ENCODE assay signal across 10 cellular contexts in the genomic region with DNA sequence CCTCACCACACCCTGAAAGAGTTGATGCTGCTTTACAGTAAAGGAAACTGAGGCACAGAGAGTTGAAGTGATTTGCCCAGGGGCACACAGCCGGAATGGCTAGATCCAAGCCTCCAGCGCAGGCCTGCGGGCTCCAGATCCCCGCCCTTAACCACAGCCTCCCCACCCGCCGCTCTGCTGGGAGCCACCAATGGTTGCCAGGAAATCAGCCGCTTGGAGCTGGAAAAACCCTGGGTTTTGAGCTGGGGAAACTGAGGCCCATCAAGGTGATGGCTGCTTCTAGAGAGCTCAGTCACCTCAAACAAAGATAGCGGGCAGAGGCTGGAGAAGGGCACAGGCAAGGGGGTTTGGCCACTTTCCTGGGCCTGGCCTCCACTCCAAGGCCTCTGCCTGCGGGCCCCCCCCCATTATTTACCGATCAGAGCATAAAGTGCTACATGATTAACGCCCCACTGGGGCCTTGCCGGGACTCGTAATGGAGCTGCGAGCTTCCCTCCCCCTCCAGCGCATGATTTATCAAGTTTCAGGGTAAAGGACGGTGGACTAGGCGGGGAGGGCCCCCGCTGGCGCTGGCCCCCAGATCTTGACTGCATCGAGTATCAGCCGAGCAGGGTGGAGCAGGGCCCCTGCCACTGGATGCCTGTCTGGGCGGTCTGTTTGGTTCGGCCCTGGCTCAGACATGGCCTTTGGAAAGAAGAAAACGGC. TPM values are rescaled to one million over a fixed set of nuclear protein-coding genes. Genes with fewer than 3 reads are reported as not detected.
A peak's percentile ranks its signal among the peaks of the same experiment; 100 is the strongest.
DNase-seq lines count a peak whose midpoint lies in the region; ATAC-seq and TF ChIP-seq lines count a peak whose summit lies in the region.
"Had no signal": no experiment of that assay in that cellular context is flagged by ENCODE, and none has a peak within 500 bp of the region (broad histone marks: within the 10 kb centered on the region; RNA-seq: fewer than 3 reads in every experiment).

No MANE protein-coding gene starts in this region.

- peak overlapping the region; percentile 90 for H2BK5ac ChIP-seq in IMR-90 (ENCODE audit: low read depth, low read length, poor library complexity, severe bottlenecking)

- peak overlapping the region; percentile 56 for H3K9ac ChIP-seq in IMR-90 (ENCODE audit: low read depth, low read length)

- no peak for TF ChIP-seq CTCF in IMR-90 (conservative IDR thresholded peaks at IDR 0.05; ENCODE audit: low read depth, low read length)
- no peak for TF ChIP-seq CTCF in body of pancreas (IDR thresholded peaks at IDR 0.05)
- TF ChIP-seq CTCF in suprapubic skin (IDR thresholded peaks at IDR 0.05) = no peak
- no peak for TF ChIP-seq CTCF in GM10248 (IDR thresholded peaks at IDR 0.05; ENCODE audit: control extremely low read depth, extremely low read depth, low read depth, missing control alignments)

- peak overlapping the region; percentile 91 for H2AK5ac ChIP-seq in IMR-90 (ENCODE audit: low read depth, low read length)

- H3K14ac ChIP-seq in IMR-90 (replicated peaks; ENCODE audit: low read depth, low read length) = peak overlapping the region; percentile 88

- H3K79me1 ChIP-seq in IMR-90 (ENCODE audit: low read depth in 1 of 2, low read length in 2 of 2) = peaks cover 20 to 85% of the 10 kb centered on the region in 2 experiments; a peak in 3 of 4 replicates

- no peak for TF ChIP-seq POLR2A in IMR-90 (IDR thresholded peaks at IDR 0.05; ENCODE audit: low read depth, low read length)
- TF ChIP-seq POLR2A in body of pancreas (IDR thresholded peaks at IDR 0.05) = no peak
- TF ChIP-seq POLR2A in suprapubic skin (IDR thresholded peaks at IDR 0.05) = no peak

- H3K36me3 Mint-ChIP-seq in activated naive CD8-positive, alpha-beta T cell treated with anti-CD3 and anti-CD28 coated beads, Interleukin-2, amount 50 U/mL, for 24 hours (ENCODE audit: low read depth) = no peaks in the 10 kb centered on the region

- H3K4me3 Mint-ChIP-seq in activated naive CD8-positive, alpha-beta T cell treated with anti-CD3 and anti-CD28 coated beads, Interleukin-2, amount 50 U/mL, for 24 hours = no peak overlapping the region

- H4K91ac ChIP-seq in IMR-90 (ENCODE audit: insufficient read depth, low read depth, low read length) = peak overlapping the region; percentile 95

- peak overlapping the region; percentile 87 for H3K27ac ChIP-seq in IMR-90 (ENCODE audit: insufficient read depth, low read length)
- peak overlapping the region; percentile 15 to 61 (median 42) for H3K27ac ChIP-seq in body of pancreas
- peak overlapping the region; percentile 91 for H3K27ac ChIP-seq in suprapubic skin
- H3K27ac ChIP-seq: PC-9 had no signal

- ATAC-seq in IMR-90 (ENCODE audit: low read depth) = peak; percentile 13
- ATAC-seq in body of pancreas = no peak
- no peak for ATAC-seq in activated naive CD8-positive, alpha-beta T cell treated with anti-CD3 and anti-CD28 coated beads, Interleukin-2, amount 50 U/mL, for 24 hours

- no peak for TF ChIP-seq RAD21 in IMR-90 (IDR thresholded peaks at IDR 0.05; ENCODE audit: low read length)

- H3K27me3 Mint-ChIP-seq in activated naive CD8-positive, alpha-beta T cell treated with anti-CD3 and anti-CD28 coated beads, Interleukin-2, amount 50 U/mL, for 24 hours = peaks cover 12% of the 10 kb centered on the region

- H3K9me3 ChIP-seq in IMR-90 (ENCODE audit: control insufficient read depth, insufficient read depth, low read length) (no peaks in the 10 kb centered on the region), body of pancreas (no peaks in the 10 kb centered on the region), suprapubic skin (no peaks in the 10 kb centered on the region)

- H2BK20ac ChIP-seq in IMR-90 (ENCODE audit: low read depth, low read length) = peak overlapping the region; percentile 69

- H2BK120ac ChIP-seq in IMR-90 (ENCODE audit: low read depth, low read length) = peak overlapping the region; percentile 93

- TF ChIP-seq EP300 in suprapubic skin (IDR thresholded peaks at IDR 0.05) = no peak

- H4K20me1 ChIP-seq in IMR-90 (ENCODE audit: insufficient read depth, low read length) = peaks cover 6% of the 10 kb centered on the region; the same call in 1 of the 2 replicates

- H3K9me1 ChIP-seq in IMR-90 (ENCODE audit: insufficient read depth, low read length) = peaks cover 29% of the 10 kb centered on the region

- in situ Hi-C loops in IMR-90 (cut with MboI; ENCODE audit: low sequenced_read_pairs) = no loop called here

- BruUV-seq in IMR-90 (replicated peaks; lab: Mats Ljungman, UMichigan) = no TSS peak

- peak overlapping the region; percentile 98 for H3K4ac ChIP-seq in IMR-90 (ENCODE audit: low read depth, low read length)

- peak overlapping the region; percentile 68 for H3K18ac ChIP-seq in IMR-90 (ENCODE audit: low read depth, low read length)

- intact Hi-C loops in IMR-90 (cut with micrococcal nuclease) (loop anchor here (2.0 to 5.0 kb wide), 2 partner anchors 36 to 155 kb away; a partner anchor contains a TSS), body of pancreas (cut with DNase I) (no loop called here)

- POLR2A ChIA-PET in IMR-90 (lab: Charles Lee; ENCODE audit: unreplicated experiment) = interaction anchor here (0.5 kb wide), 1 partner anchor 443 kb away, joined by 3 read pairs; no protein-coding TSS in a partner anchor
- POLR2A ChIA-PET in GM10248 (lab: Yijun Ruan, JAX) = no interaction called here

- H3K23ac ChIP-seq in IMR-90 (ENCODE audit: low read depth, low read length) = peak overlapping the region; percentile 90

- H3K27me3 ChIP-seq in IMR-90 (ENCODE audit: control insufficient read depth, insufficient read depth, low read length) = no peaks in the 10 kb centered on the region
- no peaks in the 10 kb centered on the region for H3K27me3 ChIP-seq in body of pancreas
- H3K27me3 ChIP-seq in suprapubic skin = no peaks in the 10 kb centered on the region

- peak overlapping the region; percentile 30; the same call in 2 of the 3 replicates for H2BK15ac ChIP-seq in IMR-90 (ENCODE audit: low read depth, low read length)

- H3K4me1 ChIP-seq in IMR-90 (ENCODE audit: control insufficient read depth, insufficient read depth, low read length) = peaks cover 52% of the 10 kb centered on the region
- H3K4me1 ChIP-seq in body of pancreas = peaks cover 58% of the 10 kb centered on the region
- H3K4me1 ChIP-seq in suprapubic skin = peaks cover 86% of the 10 kb centered on the region

- peak overlapping the region; percentile 65 to 99 for H4K8ac ChIP-seq in IMR-90 (ENCODE audit: low read depth in 2 of 2, low read length in 2 of 2)

- H2AK9ac ChIP-seq in IMR-90 (replicated peaks; ENCODE audit: low read depth, low read length, poor library complexity) = peak overlapping the region; percentile 97

- H3K36me3 ChIP-seq in IMR-90 (ENCODE audit: control insufficient read depth, insufficient read depth, low read length) (no peaks in the 10 kb centered on the region), body of pancreas (replicated peaks in 1 of 2; ENCODE audit: insufficient read depth in 1 of 2, low read depth in 2 of 2) (no peaks in the 10 kb centered on the region), suprapubic skin (no peaks in the 10 kb centered on the region)

- 13% methylated on average over 9 of the region's 24 CpGs; no CpG with 5 or more reads in 1 of the 2 experiments for WGBS in IMR-90 (ENCODE audit: extremely low coverage in 2 of 2, insufficient read length in 1 of 2), 2 experiments
- 69 to 71% methylated on average over 23 of the region's 24 CpGs for WGBS in body of pancreas, 2 donors
- 49% methylated on average over 22 of the region's 24 CpGs for WGBS in suprapubic skin

- dilution Hi-C loops in IMR-90 (cut with HindIII; ENCODE audit: low sequenced_read_pairs, unreplicated experiment) = no loop called here

- DNase-seq in IMR-90 = peak; percentile 36
- DNase-seq in body of pancreas = no peak
- peak; percentile 89 for DNase-seq in left kidney (ENCODE audit: low read depth, low spot score)
- no peak for DNase-seq in suprapubic skin (ENCODE audit: low spot score in 2 of 2)
- no peak for DNase-seq in activated naive CD8-positive, alpha-beta T cell treated with anti-CD3 and anti-CD28 coated beads, Interleukin-2, amount 50 U/mL, for 24 hours
- DNase-seq in GM10248 (ENCODE audit: extremely low spot score) = no peak
- no peak for DNase-seq in putamen (ENCODE audit: low spot score)
- no peak for DNase-seq in NCI-H526 treated with DMSO at 0.1 percent for 48 hours (lab: John Stamatoyannopoulos, UW)
- DNase-seq: activated CD8-positive, alpha-beta memory T cell treated with anti-CD3 and anti-CD28 coated beads, Interleukin-2, amount 50 U/mL, for 48 hours had no signal

- peak overlapping the region; percentile 82 for H2AFZ ChIP-seq in IMR-90 (replicated peaks; ENCODE audit: low read length, poor library complexity)
- H2AFZ ChIP-seq: PC-9 had no signal

- H3K9me3 Mint-ChIP-seq in activated naive CD8-positive, alpha-beta T cell treated with anti-CD3 and anti-CD28 coated beads, Interleukin-2, amount 50 U/mL, for 24 hours = no peaks in the 10 kb centered on the region

- H4K5ac ChIP-seq in IMR-90 (ENCODE audit: low read depth, low read length) = peak overlapping the region; percentile 81

- peak overlapping the region; percentile 52 for H3K4me2 ChIP-seq in IMR-90 (ENCODE audit: low read depth, low read length)
- H3K4me2 ChIP-seq: PC-9 had no signal

- peaks cover 25% of the 10 kb centered on the region for H3K4me1 Mint-ChIP-seq in activated naive CD8-positive, alpha-beta T cell treated with anti-CD3 and anti-CD28 coated beads, Interleukin-2, amount 50 U/mL, for 24 hours

- H3K56ac ChIP-seq in IMR-90 (ENCODE audit: extremely low read depth, insufficient read depth, low read length) = peak overlapping the region; percentile 69

- no peak overlapping the region for H3K4me3 ChIP-seq in IMR-90 (ENCODE audit: insufficient read depth, low read depth, low read length)
- no peak overlapping the region for H3K4me3 ChIP-seq in body of pancreas
- peak overlapping the region; percentile 4 for H3K4me3 ChIP-seq in suprapubic skin
- H3K4me3 ChIP-seq: PC-9 had no signal

- H3K27ac Mint-ChIP-seq in activated naive CD8-positive, alpha-beta T cell treated with anti-CD3 and anti-CD28 coated beads, Interleukin-2, amount 50 U/mL, for 24 hours = no peak overlapping the region

- CTCF ChIA-PET in IMR-90 (lab: Yijun Ruan, JAX) (interaction anchor here (4.2 kb wide), 1 partner anchor 107 kb away, joined by 25 read pairs; no protein-coding TSS in a partner anchor), GM10248 (lab: Yijun Ruan, JAX) (interaction anchor here (1.6 kb wide), 1 partner anchor 107 kb away, joined by 3 read pairs; no protein-coding TSS in a partner anchor)

TF ChIP-seq in IMR-90, 13 proteins besides CTCF, POLR2A, EP300 and RAD21 (continues in another document):
- TF ChIP-seq RFX5 (IDR thresholded peaks at IDR 0.05; ENCODE audit: low read depth, low read length) = no peak

RNA-seq across cellular contexts. Expression of a gene that starts 9.2 kb away (rescaled TPM):
- total RNA-seq in IMR-90 (2012; rRNA removed) = 19.2 and 22.5 TPM in 2 replicates
- 64.5 and 67.1 TPM in 2 replicates for polyA plus RNA-seq in IMR-90 (2012; rRNA removed)
- 51.4 and 55.1 TPM in 2 replicates for polyA plus RNA-seq in IMR-90 (2012; cell fraction: cytosol; rRNA removed)
- 117 and 164 TPM in 2 replicates for polyA plus RNA-seq in IMR-90 (2012; cell fraction: nucleus; rRNA removed; ENCODE audit: low replicate concordance)
- 100 to 1,000 TPM in 1 of 2 donors, 10 to 100 TPM in 1; 47.7 to 135 TPM for total RNA-seq in body of pancreas
- 10 to 100 TPM; 19.0 to 51.0 (median 30.8) TPM for total RNA-seq in suprapubic skin

RNA-seq across cellular contexts. Expression of a gene that starts 54.3 kb away (rescaled TPM):
- total RNA-seq in IMR-90 (2012; rRNA removed) (not detected in 2 replicates), body of pancreas (not detected), suprapubic skin (not detected)
- polyA plus RNA-seq in IMR-90 (2012; rRNA removed) = not detected in 2 replicates
- polyA plus RNA-seq in IMR-90 (2012; cell fraction: cytosol; rRNA removed) = not detected in 2 replicates
- not detected in 2 replicates for polyA plus RNA-seq in IMR-90 (2012; cell fraction: nucleus; rRNA removed; ENCODE audit: low replicate concordance)
- total RNA-seq: PC-9 had no signal

Comparison
In these comparisons a context has a peak if more than half of its experiments do, and no peak if none do; other contexts are left out.
1. DNase-seq: peak in IMR-90 (single experiment) and left kidney (single experiment); none in body of pancreas (0 of 4), suprapubic skin (0 of 2), activated naive CD8-positive, alpha-beta T cell treated with anti-CD3 and anti-CD28 coated beads, Interleukin-2, amount 50 U/mL, for 24 hours (single experiment), GM10248 (single experiment), putamen (single experiment) and NCI-H526 treated with DMSO at 0.1 percent for 48 hours (single experiment).
2. Peak in every context shown above with its lines, with median percentiles within 50 percentile points of each other: H3K27ac ChIP-seq.